In the genomic region with DNA sequence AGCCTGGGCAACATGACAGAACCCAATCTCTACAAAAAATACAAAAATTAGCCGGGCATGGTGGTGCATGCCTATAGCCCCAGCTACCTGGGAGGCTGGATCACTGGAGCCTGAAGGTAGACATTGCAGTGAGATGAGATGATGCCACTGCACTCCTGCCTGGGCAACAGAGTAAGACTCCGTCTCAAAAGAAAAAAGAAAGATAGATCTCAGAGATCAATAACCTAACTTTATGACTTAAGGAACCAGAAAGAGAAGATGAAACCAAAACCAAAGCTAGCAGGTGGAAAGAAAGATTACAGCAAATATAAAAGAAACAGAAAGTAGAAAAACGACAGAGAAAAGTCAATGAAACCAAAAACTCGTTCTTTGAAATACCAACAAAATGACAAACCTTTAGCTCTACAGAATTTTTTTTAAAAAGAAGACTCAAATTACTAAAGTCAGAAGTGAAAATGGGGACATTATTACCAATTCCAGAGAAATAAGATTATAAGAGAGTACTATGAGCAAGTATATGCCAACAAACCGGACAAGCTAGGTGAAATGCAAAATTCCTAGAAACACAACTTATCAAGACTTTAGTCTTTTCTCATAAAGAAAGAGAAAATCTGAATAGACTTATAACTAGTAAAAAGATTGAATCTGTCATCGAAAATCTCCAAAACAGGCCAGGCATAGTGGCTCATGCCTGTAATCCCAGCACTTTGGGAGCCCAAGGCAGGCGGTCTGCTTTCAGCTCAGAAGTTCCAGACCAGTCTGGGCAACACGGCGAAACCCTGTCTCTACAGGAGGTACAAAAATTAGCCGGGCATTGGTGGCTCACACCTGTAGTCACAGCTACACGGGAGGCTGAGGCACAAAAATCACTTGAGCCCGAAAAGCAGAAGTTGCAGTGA, we compare ENCODE assay signal across 18 cellular contexts. TPM values are rescaled to one million over a fixed set of nuclear protein-coding genes. Genes with fewer than 3 reads are reported as not detected.
A peak's percentile ranks its signal among the peaks of the same experiment; 100 is the strongest.
DNase-seq lines count a peak whose midpoint lies in the region; ATAC-seq and TF ChIP-seq lines count a peak whose summit lies in the region.
"Had no signal": no experiment of that assay in that cellular context is flagged by ENCODE, and none has a peak within 500 bp of the region (broad histone marks: within the 10 kb centered on the region; RNA-seq: fewer than 3 reads in every experiment).

No MANE protein-coding gene starts in this region.

- peaks cover 16% of the 10 kb centered on the region for H3K36me3 Mint-ChIP-seq in activated naive CD4-positive, alpha-beta T cell treated with anti-CD3 and anti-CD28 coated beads for 36 hours (ENCODE audit: low read depth)
- H3K36me3 Mint-ChIP-seq in T-cell, result peaks cover 39% of the 10 kb centered on the region
- H3K36me3 Mint-ChIP-seq in activated naive CD8-positive, alpha-beta T cell treated with anti-CD3 and anti-CD28 coated beads, Interleukin-2, amount 50 U/mL, for 24 hours (ENCODE audit: low read depth), result peaks cover 33% of the 10 kb centered on the region

- no peak overlapping the region for H3K4me3 ChIP-seq in foreskin fibroblast (ENCODE audit: low read depth in 1 of 2, low read length in 2 of 2)
- H3K4me3 ChIP-seq: ovary, upper lobe of right lung had no signal

- H3K27ac Mint-ChIP-seq in activated naive CD4-positive, alpha-beta T cell treated with anti-CD3 and anti-CD28 coated beads for 36 hours, result no peak overlapping the region
- peak overlapping the region; percentile 41 to 69 for H3K27ac Mint-ChIP-seq in T-cell
- peak overlapping the region; percentile 62 for H3K27ac Mint-ChIP-seq in activated naive CD8-positive, alpha-beta T cell treated with anti-CD3 and anti-CD28 coated beads, Interleukin-2, amount 50 U/mL, for 24 hours

- no peak for ATAC-seq in T-cell (replicated peaks in 1 of 4)
- ATAC-seq in activated naive CD8-positive, alpha-beta T cell treated with anti-CD3 and anti-CD28 coated beads, Interleukin-2, amount 50 U/mL, for 24 hours, result peak; percentile 43
- no peak for ATAC-seq in GM21619 (IDR thresholded peaks at IDR 0.05; ENCODE audit: unreplicated experiment)
- ATAC-seq in left colon, result no peak
- ATAC-seq: Right ventricle myocardium inferior, upper lobe of right lung had no signal

- peaks cover 47% of the 10 kb centered on the region for H3K4me1 Mint-ChIP-seq in activated naive CD4-positive, alpha-beta T cell treated with anti-CD3 and anti-CD28 coated beads for 36 hours (ENCODE audit: low read depth)
- H3K4me1 Mint-ChIP-seq in T-cell, result peaks cover 40 to 60% (median 55%) of the 10 kb centered on the region in 3 donors
- peaks cover 53% of the 10 kb centered on the region for H3K4me1 Mint-ChIP-seq in activated naive CD8-positive, alpha-beta T cell treated with anti-CD3 and anti-CD28 coated beads, Interleukin-2, amount 50 U/mL, for 24 hours

- H3K9me3 Mint-ChIP-seq in activated naive CD4-positive, alpha-beta T cell treated with anti-CD3 and anti-CD28 coated beads for 36 hours, result no peaks in the 10 kb centered on the region
- H3K9me3 Mint-ChIP-seq in T-cell, result peaks cover 0 to 2% (median 0%) of the 10 kb centered on the region in 3 donors
- peaks cover 3% of the 10 kb centered on the region for H3K9me3 Mint-ChIP-seq in activated naive CD8-positive, alpha-beta T cell treated with anti-CD3 and anti-CD28 coated beads, Interleukin-2, amount 50 U/mL, for 24 hours

- intact Hi-C loops in activated naive CD4-positive, alpha-beta T cell treated with anti-CD3 and anti-CD28 coated beads for 36 hours (cut with micrococcal nuclease), result loop anchor here (1.0 to 5.0 kb wide), 4 partner anchors 36 to 130 kb away; partner anchors contain the start of gene ACAP2
- intact Hi-C loops in left colon (cut with DNase I, micrococcal nuclease), result no loop called here

- TF ChIP-seq CTCF in foreskin fibroblast (IDR thresholded peaks at IDR 0.05; ENCODE audit: low read depth, low read length), result no peak

- H3K4me3 Mint-ChIP-seq in activated naive CD4-positive, alpha-beta T cell treated with anti-CD3 and anti-CD28 coated beads for 36 hours, result peak overlapping the region; percentile 28
- H3K4me3 Mint-ChIP-seq in T-cell, result peak overlapping the region in 2 of 3 donors; percentile 8 to 35
- peak overlapping the region; percentile 41 for H3K4me3 Mint-ChIP-seq in activated naive CD8-positive, alpha-beta T cell treated with anti-CD3 and anti-CD28 coated beads, Interleukin-2, amount 50 U/mL, for 24 hours

- no peaks in the 10 kb centered on the region for H3K27me3 Mint-ChIP-seq in activated naive CD4-positive, alpha-beta T cell treated with anti-CD3 and anti-CD28 coated beads for 36 hours (ENCODE audit: low read depth)
- H3K27me3 Mint-ChIP-seq in T-cell, result no peaks in the 10 kb centered on the region
- H3K27me3 Mint-ChIP-seq in activated naive CD8-positive, alpha-beta T cell treated with anti-CD3 and anti-CD28 coated beads, Interleukin-2, amount 50 U/mL, for 24 hours, result no peaks in the 10 kb centered on the region

- CTCF ChIA-PET in activated naive CD4-positive, alpha-beta T cell treated with anti-CD3 and anti-CD28 coated beads for 36 hours (lab: Charles Lee), result interaction anchor here (0.7 to 1.0 kb wide), 3 partner anchors 13 to 111 kb away, joined by 3 to 4 read pairs (median 3); no protein-coding TSS in a partner anchor
- CTCF ChIA-PET in T-cell (lab: Charles Lee), result interaction anchor here in 1 of 2 donors (1.0 kb wide), 1 partner anchor 136 kb away, joined by 3 read pairs; the partner anchor contains the start of gene XXYLT1

- POLR2A ChIA-PET in T-cell (lab: Charles Lee), result no interaction called here

- no peak for DNase-seq in activated naive CD4-positive, alpha-beta T cell treated with anti-CD3 and anti-CD28 coated beads for 36 hours
- DNase-seq in activated naive CD4-positive, alpha-beta T cell (lab: John Stamatoyannopoulos, UW), result no peak
- no peak for DNase-seq in T-cell
- DNase-seq in activated naive CD8-positive, alpha-beta T cell treated with anti-CD3 and anti-CD28 coated beads, Interleukin-2, amount 50 U/mL, for 24 hours, result no peak
- DNase-seq in germinal center (ENCODE audit: low spot score), result no peak
- DNase-seq in foreskin fibroblast, result no peak
- DNase-seq in left colon, result no peak
- DNase-seq: activated CD4-positive, CD25-positive, alpha-beta regulatory T cell treated with anti-CD3 and anti-CD28 coated beads, Interleukin-2, amount 50 U/mL, for 72 hours; activated gamma-delta T cell; dermis blood vessel endothelial cell; hippocampal formation; KBM-7; NCI-H1105 treated with DMSO at 0.1 percent for 48 hours; NCI-H226; ovary; upper lobe of right lung had no signal

RNA-seq across cellular contexts. Expression of gene ACAP2, which starts 35.1 kb away (rescaled TPM):
- total RNA-seq in activated naive CD4-positive, alpha-beta T cell treated with anti-CD3 and anti-CD28 coated beads for 36 hours, result 10 to 100 TPM; 37.9 to 42.1 TPM
- total RNA-seq in T-cell (10 to 100 TPM; 63.6 to 90.7 (median 72.5) TPM), left colon (10 to 100 TPM; 63.5 to 67.9 TPM)
